ENCODE assay signal across 10 cellular contexts in the genomic region with DNA sequence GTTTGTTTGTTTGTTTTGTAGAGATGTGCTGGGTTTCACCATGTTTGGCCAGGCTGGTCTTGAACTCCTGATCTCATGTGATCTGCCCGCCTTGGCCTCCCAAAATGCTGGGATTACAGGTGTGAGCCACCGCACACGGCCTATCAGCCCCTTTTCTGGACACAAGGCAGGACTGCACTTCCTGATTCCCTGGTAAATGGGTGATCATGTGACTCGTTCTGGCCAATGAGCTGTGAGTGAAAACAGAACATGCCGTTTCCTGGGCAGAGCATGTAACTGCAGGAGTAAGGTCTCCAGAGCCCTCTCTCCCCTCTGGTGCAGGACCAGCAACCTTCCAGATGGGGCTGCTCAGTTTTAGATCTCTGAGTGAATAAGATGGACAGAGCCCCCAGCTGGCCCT.
DNase-seq lines count a peak whose midpoint lies in the region; ATAC-seq and TF ChIP-seq lines count a peak whose summit lies in the region.
"Had no signal": no experiment of that assay in that cellular context is flagged by ENCODE, and none has a peak within 500 bp of the region (broad histone marks: within the 10 kb centered on the region; RNA-seq: fewer than 3 reads in every experiment).

No MANE protein-coding gene starts in this region.

- ATAC-seq in Panc1: 0 out of 2 replicates have a peak, but pooled peaks have one; percentile 56

- POLR2A ChIA-PET in A673 (lab: Charles Lee; ENCODE audit: low non-redundant PET) (no interaction called here), Panc1 (lab: Charles Lee) (interaction anchor here (0.6 kb wide), 1 partner anchor 181 kb away, joined by 3 read pairs; no protein-coding TSS in a partner anchor)

- in situ Hi-C loops in Panc1 (cut with HindIII; ENCODE audit: low pct_unique_long_range_greater_than_20kb, low sequenced_read_pairs): no loop called here

- no peaks in the 10 kb centered on the region for H3K4me1 ChIP-seq in A673 (ENCODE audit: insufficient read depth, low read length, poor library complexity, severe bottlenecking)
- no peaks in the 10 kb centered on the region for H3K4me1 ChIP-seq in Panc1 (ENCODE audit: control insufficient read depth, insufficient read depth, low read length)
- H3K4me1 ChIP-seq: parathyroid adenoma had no signal

- intact Hi-C loops in A673 (cut with micrococcal nuclease; ENCODE audit: unreplicated experiment) (no loop called here), Panc1 (cut with micrococcal nuclease; ENCODE audit: unreplicated experiment) (no loop called here)

- TF ChIP-seq CTCF in A673 (conservative IDR thresholded peaks at IDR 0.05; ENCODE audit: low read depth, low read length) (no peak), Panc1 (IDR thresholded peaks at IDR 0.05) (no peak), glutamatergic neuron (IDR thresholded peaks at IDR 0.05; ENCODE audit: partially characterized antibody, unreplicated experiment) (no peak)

- peak; percentile 51 for DNase-seq in A673 (ENCODE audit: low spot score)
- DNase-seq in CMK (ENCODE audit: low read depth): peak; percentile 66
- DNase-seq in Panc1 (ENCODE audit: low read depth, low spot score): no peak
- peak; percentile 65 for DNase-seq in glutamatergic neuron
- DNase-seq in activated gamma-delta T cell treated with Interleukin-2 at 50 U/mL for 16 hours: no peak
- DNase-seq in AML-193 (lab: John Stamatoyannopoulos, UW): no peak
- no peak for DNase-seq in NCI-H1092 (lab: John Stamatoyannopoulos, UW)
- DNase-seq: GDM1 had no signal

- H3K27me3 ChIP-seq in A673 (replicated peaks; ENCODE audit: insufficient read depth, low read depth, low read length, poor library complexity): no peaks in the 10 kb centered on the region
- H3K27me3 ChIP-seq in Panc1 (ENCODE audit: control insufficient read depth, insufficient read depth, low read length): no peaks in the 10 kb centered on the region

- H3K36me3 ChIP-seq in A673 (ENCODE audit: insufficient read depth, low read length, poor library complexity, severe bottlenecking) (no peaks in the 10 kb centered on the region), Panc1 (ENCODE audit: control insufficient read depth, insufficient read depth, low read length) (no peaks in the 10 kb centered on the region)

- H3K27me3 Mint-ChIP-seq in glutamatergic neuron (ENCODE audit: unreplicated experiment): peaks cover 9% of the 10 kb centered on the region

- H3K4me1 Mint-ChIP-seq in glutamatergic neuron (ENCODE audit: low read depth, unreplicated experiment): peaks cover 58% of the 10 kb centered on the region

- H3K27ac Mint-ChIP-seq in glutamatergic neuron (ENCODE audit: unreplicated experiment): peak overlapping the region; percentile 87

- H3K4me3 ChIP-seq in A673 (ENCODE audit: low read depth, low read length, poor library complexity, severe bottlenecking) (no peak overlapping the region), Panc1 (ENCODE audit: low read depth in 2 of 2, low read length in 2 of 2) (no peak overlapping the region)

- BruUV-seq in A673 (replicated peaks; lab: Mats Ljungman, UMichigan): no TSS peak
- no TSS peak for BruUV-seq in Panc1 (replicated peaks; lab: Mats Ljungman, UMichigan)

- H3K9me3 ChIP-seq in A673 (ENCODE audit: low read depth, low read length, poor library complexity, severe bottlenecking): no peaks in the 10 kb centered on the region
- H3K9me3 ChIP-seq in Panc1 (ENCODE audit: control insufficient read depth, insufficient read depth, low read depth, low read length): no peaks in the 10 kb centered on the region

- H3K4me3 Mint-ChIP-seq in glutamatergic neuron (ENCODE audit: unreplicated experiment): peak overlapping the region; percentile 57

- peaks cover 18% of the 10 kb centered on the region for H3K9me3 Mint-ChIP-seq in glutamatergic neuron (ENCODE audit: unreplicated experiment)

- CTCF ChIA-PET in A673 (lab: Charles Lee): no interaction called here
- CTCF ChIA-PET in Panc1 (lab: Charles Lee): no interaction called here

- H3K36me3 Mint-ChIP-seq in glutamatergic neuron (ENCODE audit: unreplicated experiment): no peaks in the 10 kb centered on the region

- H3K27ac ChIP-seq in A673 (ENCODE audit: low read depth, low read length, poor library complexity, severe bottlenecking) (no peak overlapping the region), Panc1 (ENCODE audit: low read length) (no peak overlapping the region)
- H3K27ac ChIP-seq: epithelial cell of prostate, parathyroid adenoma had no signal

Comparison
In these comparisons a context has a peak if more than half of its experiments do, and no peak if none do; other contexts are left out.
1. DNase-seq: peak in A673 (single experiment), CMK (single experiment) and glutamatergic neuron (single experiment); none in Panc1 (single experiment), activated gamma-delta T cell treated with Interleukin-2 at 50 U/mL for 16 hours (single experiment), AML-193 (0 of 2) and NCI-H1092 (single experiment).